In genomic region chr22:26888887-26889286, GRCh38 we compare ENCODE assay signal across 15 cellular contexts.
"Had no signal": no experiment of that assay in that cellular context is flagged by ENCODE, and none has a peak within 500 bp of the region (broad histone marks: within the 10 kb centered on the region; RNA-seq: fewer than 3 reads in every experiment).

No MANE protein-coding gene starts in this region.

- H3K9me3 ChIP-seq: psoas muscle, spleen, upper lobe of right lung had no signal

- H3K4me3 ChIP-seq: coronary artery, psoas muscle, spleen, upper lobe of right lung had no signal

- ATAC-seq: esophagus mucosa; psoas muscle; sciatic nerve; stimulated activated memory B cell treated with anti-CD40 and anti-IgM and Interleukin-4, amounts not matched to agents 10 μg/mL and 1 μg/mL and 100 μg/mL, for 72 hours; upper lobe of right lung had no signal

- H3K27me3 ChIP-seq: upper lobe of right lung had no signal

- DNase-seq: activated CD4-positive, alpha-beta memory T cell treated with anti-CD3 and anti-CD28 coated beads, Interleukin-2, amount 10 ng/mL, durations not matched to agents 7 days and 5 days; activated naive CD4-positive, alpha-beta T cell treated with anti-CD3 and anti-CD28 coated beads for 36 hours; activated T-cell treated with anti-CD3 and anti-CD28 coated beads, Interleukin-2, amount 50 U/mL, for 1 hour; anterior cingulate cortex; effector CD4-positive, alpha-beta T cell; foreskin melanocyte; hypothalamus; psoas muscle; spleen; stimulated activated CD4-positive, alpha-beta T cell treated with anti-CD3 and anti-CD28 coated beads, Interleukin-4, amount 100 ng/mL, for 4 hours; upper lobe of right lung had no signal

- H3K27ac ChIP-seq: coronary artery, psoas muscle, spleen, upper lobe of right lung had no signal

- H3K36me3 ChIP-seq: upper lobe of right lung had no signal

- H3K4me1 ChIP-seq: upper lobe of right lung had no signal
